8 cellular contexts compared by ENCODE assay signal in genomic region chr6:8743146-8743745, GRCh38.
DNase-seq lines count a peak whose midpoint lies in the region; ATAC-seq and TF ChIP-seq lines count a peak whose summit lies in the region.

No MANE protein-coding gene starts in this region.

- H3K9me2 ChIP-seq in PC-9 (ENCODE audit: insufficient read depth): no peaks in the 10 kb centered on the region

- POLR2A ChIA-PET in PC-9 (lab: Charles Lee; ENCODE audit: unreplicated experiment): no interaction called here
- POLR2A ChIA-PET in naive thymus-derived CD4-positive, alpha-beta T cell (lab: Charles Lee): no interaction called here

- CTCF ChIA-PET in PC-9 (lab: Charles Lee): no interaction called here
- CTCF ChIA-PET in naive thymus-derived CD4-positive, alpha-beta T cell (lab: Charles Lee): no interaction called here

- peak overlapping the region; percentile 48 for H3K4me3 ChIP-seq in PC-9
- H3K4me3 ChIP-seq in naive thymus-derived CD4-positive, alpha-beta T cell (ENCODE audit: low read length): peak overlapping the region; percentile 20
- H3K4me3 ChIP-seq in thyroid gland (replicated peaks in 1 of 3): no peak overlapping the region

- no peaks in the 10 kb centered on the region for H3F3A ChIP-seq in PC-9 (ENCODE audit: insufficient read depth, low read depth)

- H3K27ac ChIP-seq in PC-9 (no peak overlapping the region), thyroid gland (no peak overlapping the region)
- H3K27ac ChIP-seq in naive thymus-derived CD4-positive, alpha-beta T cell (ENCODE audit: low read depth, low read length): no peak overlapping the region

- H3K27me3 ChIP-seq in PC-9 (ENCODE audit: insufficient read depth, low read depth) (no peaks in the 10 kb centered on the region), thyroid gland (no peaks in the 10 kb centered on the region)
- no peaks in the 10 kb centered on the region for H3K27me3 ChIP-seq in naive thymus-derived CD4-positive, alpha-beta T cell (ENCODE audit: control insufficient read depth in 2 of 2, insufficient read depth in 2 of 2, low read length in 2 of 2)

- peaks cover 7% of the 10 kb centered on the region for H3K4me1 Mint-ChIP-seq in activated T-cell treated with anti-CD3 and anti-CD28 coated beads, Interleukin-2, amount 50 U/mL, for 72 hours (ENCODE audit: low read depth)
- peaks cover 6 to 17% (median 10%) of the 10 kb centered on the region in 7 donors for H3K4me1 Mint-ChIP-seq in naive thymus-derived CD4-positive, alpha-beta T cell
- H3K4me1 Mint-ChIP-seq in mesothelial cell of epicardium: no peaks in the 10 kb centered on the region

- intact Hi-C loops in PC-9 (cut with micrococcal nuclease; ENCODE audit: unreplicated experiment): no loop called here
- intact Hi-C loops in naive thymus-derived CD4-positive, alpha-beta T cell (cut with micrococcal nuclease): no loop called here
- intact Hi-C loops in thyroid gland (cut with DNase I): no loop called here

- peak overlapping the region; percentile 76 for H2AFZ ChIP-seq in PC-9

- H3K36me3 ChIP-seq in PC-9 (ENCODE audit: low read depth) (no peaks in the 10 kb centered on the region), thyroid gland (no peaks in the 10 kb centered on the region)
- no peaks in the 10 kb centered on the region for H3K36me3 ChIP-seq in naive thymus-derived CD4-positive, alpha-beta T cell (ENCODE audit: control insufficient read depth in 2 of 3, insufficient read depth in 3 of 3, low read length in 3 of 3)

- no peaks in the 10 kb centered on the region for H3K79me2 ChIP-seq in PC-9 (ENCODE audit: low read depth)

- no peak for TF ChIP-seq CTCF in PC-9 (conservative IDR thresholded peaks at IDR 0.05)
- no peak for TF ChIP-seq CTCF in mesothelial cell of epicardium (IDR thresholded peaks at IDR 0.05; ENCODE audit: unreplicated experiment)
- no peak for TF ChIP-seq CTCF in thyroid gland (IDR thresholded peaks at IDR 0.05)

- peaks cover 2 to 7% of the 10 kb centered on the region in 2 donors for H3K9me3 Mint-ChIP-seq in activated T-cell treated with anti-CD3 and anti-CD28 coated beads, Interleukin-2, amount 50 U/mL, for 72 hours
- H3K9me3 Mint-ChIP-seq in naive thymus-derived CD4-positive, alpha-beta T cell: peaks cover 0 to 21% (median 9%) of the 10 kb centered on the region in 11 donors
- peaks cover 23% of the 10 kb centered on the region for H3K9me3 Mint-ChIP-seq in mesothelial cell of epicardium

- peak; percentile 47 to 60 for ATAC-seq in activated T-cell treated with anti-CD3 and anti-CD28 coated beads, Interleukin-2, amount 50 U/mL, for 72 hours (replicated peaks in 1 of 2)
- ATAC-seq in HG02981 (IDR thresholded peaks at IDR 0.05; ENCODE audit: unreplicated experiment): peak; percentile 89
- peak; percentile 68 for ATAC-seq in naive thymus-derived CD4-positive, alpha-beta T cell

- no peaks in the 10 kb centered on the region for H3K27me3 Mint-ChIP-seq in activated T-cell treated with anti-CD3 and anti-CD28 coated beads, Interleukin-2, amount 50 U/mL, for 72 hours (ENCODE audit: low read depth)
- no peaks in the 10 kb centered on the region for H3K27me3 Mint-ChIP-seq in naive thymus-derived CD4-positive, alpha-beta T cell
- no peaks in the 10 kb centered on the region for H3K27me3 Mint-ChIP-seq in mesothelial cell of epicardium (ENCODE audit: low read depth)

- peak in 1 of 2 donors; percentile 0 for DNase-seq in activated T-cell treated with anti-CD3 and anti-CD28 coated beads, Interleukin-2, amount 50 U/mL, for 72 hours
- DNase-seq in activated T-cell treated with anti-CD3 and anti-CD28 coated beads, Interleukin-2, amount 50 U/mL, for 48 hours: no peak
- peak in 1 of 2 experiments; percentile 3 for DNase-seq in PC-9
- peak in 1 of 9 donors; percentile 4 for DNase-seq in naive thymus-derived CD4-positive, alpha-beta T cell
- no peak for DNase-seq in NCI-H345 treated with DMSO at 0.1 percent for 48 hours (lab: John Stamatoyannopoulos, UW; ENCODE audit: unreplicated experiment)
- DNase-seq in mesothelial cell of epicardium (ENCODE audit: low spot score in 2 of 2, unreplicated experiment in 2 of 2): no peak
- no peak for DNase-seq in thyroid gland

- 66 to 74% methylated on average over 5 of the region's 5 CpGs for WGBS in thyroid gland, 2 donors

- H3K4me1 ChIP-seq in PC-9 (replicated peaks; ENCODE audit: insufficient read depth) (no peaks in the 10 kb centered on the region), thyroid gland (no peaks in the 10 kb centered on the region)
- no peaks in the 10 kb centered on the region for H3K4me1 ChIP-seq in naive thymus-derived CD4-positive, alpha-beta T cell (ENCODE audit: control insufficient read depth in 2 of 2, insufficient read depth in 2 of 2, low read length in 2 of 2)

- peak overlapping the region; percentile 67 for H3K4me2 ChIP-seq in PC-9

- no peaks in the 10 kb centered on the region for H4K20me1 ChIP-seq in PC-9 (ENCODE audit: insufficient read depth)

- H3K9me3 ChIP-seq in PC-9 (ENCODE audit: insufficient read depth, low read depth): no peaks in the 10 kb centered on the region
- no peaks in the 10 kb centered on the region for H3K9me3 ChIP-seq in naive thymus-derived CD4-positive, alpha-beta T cell (ENCODE audit: control insufficient read depth in 2 of 3, low read length in 3 of 3)
- H3K9me3 ChIP-seq in thyroid gland: no peaks in the 10 kb centered on the region

- H3K4me3 Mint-ChIP-seq in activated T-cell treated with anti-CD3 and anti-CD28 coated beads, Interleukin-2, amount 50 U/mL, for 72 hours: peak overlapping the region; percentile 52 to 62
- H3K4me3 Mint-ChIP-seq in naive thymus-derived CD4-positive, alpha-beta T cell: peak overlapping the region; percentile 33 to 89 (median 78)
- no peak overlapping the region for H3K4me3 Mint-ChIP-seq in mesothelial cell of epicardium

- BruUV-seq in PC-9 (replicated peaks; lab: Mats Ljungman, UMichigan): no TSS peak

- H3K36me3 Mint-ChIP-seq in activated T-cell treated with anti-CD3 and anti-CD28 coated beads, Interleukin-2, amount 50 U/mL, for 72 hours (ENCODE audit: insufficient read depth in 2 of 2): no peaks in the 10 kb centered on the region
- H3K36me3 Mint-ChIP-seq in naive thymus-derived CD4-positive, alpha-beta T cell: no peaks in the 10 kb centered on the region
- peaks cover 12% of the 10 kb centered on the region for H3K36me3 Mint-ChIP-seq in mesothelial cell of epicardium

- no peak for TF ChIP-seq POLR2A in thyroid gland (IDR thresholded peaks at IDR 0.05)

- H3K27ac Mint-ChIP-seq in activated T-cell treated with anti-CD3 and anti-CD28 coated beads, Interleukin-2, amount 50 U/mL, for 72 hours: no peak overlapping the region
- H3K27ac Mint-ChIP-seq in naive thymus-derived CD4-positive, alpha-beta T cell: peak overlapping the region in 4 of 9 donors; percentile 2 to 51 (median 18)
- H3K27ac Mint-ChIP-seq in mesothelial cell of epicardium: no peak overlapping the region

Comparison
In these comparisons a context has a peak if more than half of its experiments do, and no peak if none do; other contexts are left out.
1. H3K4me3 ChIP-seq: peak in PC-9 (single experiment) and naive thymus-derived CD4-positive, alpha-beta T cell (single experiment); none in thyroid gland (0 of 3).
2. Peak in every context shown above with its lines, with median percentiles within 50 percentile points of each other: ATAC-seq.